Comparison of ENCODE assay signal across 8 cellular contexts in genomic region chr16:75432828-75433731, GRCh38. TPM values are rescaled to one million over a fixed set of nuclear protein-coding genes. Genes with fewer than 3 reads are reported as not detected.
A peak's percentile ranks its signal among the peaks of the same experiment; 100 is the strongest.
DNase-seq lines count a peak whose midpoint lies in the region; ATAC-seq and TF ChIP-seq lines count a peak whose summit lies in the region.

Gene CFDP1 (minus strand): TSS chr16:75433503. CDS start chr16:75433352, 151 bp downstream.

- H3K36me3 Mint-ChIP-seq in CD14-positive monocyte: peaks cover 3 to 10% of the 10 kb centered on the region in 2 donors
- peaks cover 2% of the 10 kb centered on the region for H3K36me3 Mint-ChIP-seq in activated CD4-positive, alpha-beta memory T cell treated with anti-CD3 and anti-CD28 coated beads for 36 hours

- peak within 1 kb of the TSS; percentile 76 to 99 for H3K4me3 Mint-ChIP-seq in CD14-positive monocyte
- peak within 1 kb of the TSS; percentile 90 for H3K4me3 Mint-ChIP-seq in activated CD4-positive, alpha-beta memory T cell treated with anti-CD3 and anti-CD28 coated beads for 36 hours

- peaks cover 0 to 5% (median 0%) of the 10 kb centered on the region in 4 donors for H3K4me1 ChIP-seq in right lobe of liver

- POLR2A ChIA-PET in activated CD4-positive, alpha-beta memory T cell treated with anti-CD3 and anti-CD28 coated beads for 36 hours (lab: Charles Lee): interaction anchor here (0.5 to 2.1 kb wide), 8 partner anchors 17 to 215 kb away, joined by 3 to 6 read pairs (median 4); partner anchors contain the start of genes KARS1 and TERF2IP

- peak within 1 kb of the TSS; percentile 95 to 100 (median 99) for H3K27ac Mint-ChIP-seq in CD14-positive monocyte
- peak within 1 kb of the TSS; percentile 87 for H3K27ac Mint-ChIP-seq in activated CD4-positive, alpha-beta memory T cell treated with anti-CD3 and anti-CD28 coated beads for 36 hours

- H3K9me3 ChIP-seq in right lobe of liver: no peaks in the 10 kb centered on the region

- H3K9me3 Mint-ChIP-seq in CD14-positive monocyte: peaks cover 0 to 4% (median 0%) of the 10 kb centered on the region in 7 donors
- H3K9me3 Mint-ChIP-seq in activated CD4-positive, alpha-beta memory T cell treated with anti-CD3 and anti-CD28 coated beads for 36 hours: no peaks in the 10 kb centered on the region

- H3K27me3 Mint-ChIP-seq in CD14-positive monocyte (ENCODE audit: low read depth in 3 of 3): peaks cover 0 to 10% (median 3%) of the 10 kb centered on the region in 3 donors
- no peaks in the 10 kb centered on the region for H3K27me3 Mint-ChIP-seq in activated CD4-positive, alpha-beta memory T cell treated with anti-CD3 and anti-CD28 coated beads for 36 hours

- peak; percentile 68 for TF ChIP-seq POLR2A in right lobe of liver (IDR thresholded peaks at IDR 0.05)

- peaks cover 30% of the 10 kb centered on the region for H3K4me1 Mint-ChIP-seq in CD14-positive monocyte
- peaks cover 32% of the 10 kb centered on the region for H3K4me1 Mint-ChIP-seq in activated CD4-positive, alpha-beta memory T cell treated with anti-CD3 and anti-CD28 coated beads for 36 hours (ENCODE audit: low read depth)

- CTCF ChIA-PET in activated CD4-positive, alpha-beta memory T cell treated with anti-CD3 and anti-CD28 coated beads for 36 hours (lab: Charles Lee): interaction anchor here (0.6 to 2.6 kb wide), 10 partner anchors 12 to 731 kb away, joined by 3 to 16 read pairs (median 4); partner anchors contain the start of genes ADAT1 and TMEM170A

- no peaks in the 10 kb centered on the region for H3K27me3 ChIP-seq in dorsolateral prefrontal cortex
- H3K27me3 ChIP-seq in right lobe of liver: no peaks in the 10 kb centered on the region

- peak within 1 kb of the TSS; percentile 70 to 99 (median 95) for H3K27ac ChIP-seq in dorsolateral prefrontal cortex
- H3K27ac ChIP-seq in right lobe of liver: peak within 1 kb of the TSS; percentile 89 to 94 (median 92)

- DNase-seq in CD14-positive monocyte (ENCODE audit: low spot score) (peak; percentile 95), NCI-H82 (lab: John Stamatoyannopoulos, UW) (peak; percentile 97), dorsolateral prefrontal cortex (peak; percentile 92 to 97 (median 95)), right lobe of liver (peak; percentile 97 to 98 (median 98))
- peak; percentile 96 for DNase-seq in activated CD4-positive, alpha-beta memory T cell treated with anti-CD3 and anti-CD28 coated beads for 36 hours
- peak; percentile 93 to 94 for DNase-seq in stimulated activated CD4-positive, alpha-beta T cell treated with anti-CD3 and anti-CD28 coated beads, Interleukin-4, amount 100 ng/mL, for 4 hours

- ATAC-seq in GM19395 (IDR thresholded peaks at IDR 0.05; ENCODE audit: unreplicated experiment) (peak; percentile 90), HG03565 (IDR thresholded peaks at IDR 0.05; ENCODE audit: unreplicated experiment) (peak; percentile 82), right lobe of liver (peak; percentile 93 to 96 (median 94))

- intact Hi-C loops in CD14-positive monocyte (cut with micrococcal nuclease): loop anchor here (5.0 to 10.0 kb wide), 4 partner anchors 84 to 192 kb away; partner anchors contain the start of genes ADAT1 (in 2 of the 2) and GABARAPL2 (in 2 of the 2)
- intact Hi-C loops in activated CD4-positive, alpha-beta memory T cell treated with anti-CD3 and anti-CD28 coated beads for 36 hours (cut with micrococcal nuclease): loop anchor here (1.0 to 2.0 kb wide), 9 partner anchors 31 to 1757 kb away; partner anchors contain the start of genes ADAT1, GABARAPL2, TMEM170A and TMEM231
- intact Hi-C loops in dorsolateral prefrontal cortex (cut with DNase I): loop anchor here (1.0 to 10.0 kb wide), 2 partner anchors 31 to 768 kb away; partner anchors contain the start of genes TMEM170A (in 2 of the 2) and RFWD3 (in 1 of the 2)
- intact Hi-C loops in right lobe of liver (cut with DNase I): no loop called here

- H3K4me3 ChIP-seq in dorsolateral prefrontal cortex (peak within 1 kb of the TSS; percentile 67 to 100 (median 96)), right lobe of liver (peak within 1 kb of the TSS; percentile 75 to 96 (median 93))

- TF ChIP-seq CTCF in CD14-positive monocyte (IDR thresholded peaks at IDR 0.05): no peak
- peak in 45 of 56 donors; percentile 5 to 65 (median 38) for TF ChIP-seq CTCF in dorsolateral prefrontal cortex (IDR thresholded peaks at IDR 0.05 in 54 of 56, conservative IDR thresholded peaks at IDR 0.05 in 2 of 56; ENCODE audit: low read depth in 1 of 56, partially characterized antibody in 56 of 56)
- no peak for TF ChIP-seq CTCF in right lobe of liver (IDR thresholded peaks at IDR 0.05)

- 1% methylated on average over 27 of the region's 85 CpGs for WGBS in right lobe of liver (ENCODE audit: insufficient coverage, low coverage, low lambda C conversion rate, missing lambda C conversion rate)

- no peaks in the 10 kb centered on the region for H3K36me3 ChIP-seq in right lobe of liver

RNA-seq across cellular contexts. Expression of gene CFDP1, which starts in this region (rescaled TPM):
- polyA plus RNA-seq in CD14-positive monocyte: 10 to 100 TPM; 19.0 to 23.2 TPM
- total RNA-seq in activated CD4-positive, alpha-beta memory T cell treated with anti-CD3 and anti-CD28 coated beads for 36 hours: 10 to 100 TPM; 37.6 to 41.3 TPM
- total RNA-seq in dorsolateral prefrontal cortex: 10 to 100 TPM; 37.5 to 79.2 (median 62.9) TPM
- total RNA-seq in right lobe of liver: 10 to 100 TPM; 23.9 to 43.3 (median 36.0) TPM

Comparison
In these comparisons a context has a peak if more than half of its experiments do, and no peak if none do; other contexts are left out.
1. Peak in every context shown above with its lines: DNase-seq, ATAC-seq, H3K4me3 ChIP-seq and H3K27ac ChIP-seq.
2. CTCF ChIP-seq: peak in dorsolateral prefrontal cortex (45 of 56); none in CD14-positive monocyte (single experiment) and right lobe of liver (0 of 4).
3. intact Hi-C loops: an anchor here in CD14-positive monocyte (5.0 to 10.0 kb wide), activated CD4-positive, alpha-beta memory T cell treated with anti-CD3 and anti-CD28 coated beads for 36 hours (1.0 to 2.0 kb wide) and dorsolateral prefrontal cortex (1.0 to 10.0 kb wide); none called in right lobe of liver.